In the genomic region with DNA sequence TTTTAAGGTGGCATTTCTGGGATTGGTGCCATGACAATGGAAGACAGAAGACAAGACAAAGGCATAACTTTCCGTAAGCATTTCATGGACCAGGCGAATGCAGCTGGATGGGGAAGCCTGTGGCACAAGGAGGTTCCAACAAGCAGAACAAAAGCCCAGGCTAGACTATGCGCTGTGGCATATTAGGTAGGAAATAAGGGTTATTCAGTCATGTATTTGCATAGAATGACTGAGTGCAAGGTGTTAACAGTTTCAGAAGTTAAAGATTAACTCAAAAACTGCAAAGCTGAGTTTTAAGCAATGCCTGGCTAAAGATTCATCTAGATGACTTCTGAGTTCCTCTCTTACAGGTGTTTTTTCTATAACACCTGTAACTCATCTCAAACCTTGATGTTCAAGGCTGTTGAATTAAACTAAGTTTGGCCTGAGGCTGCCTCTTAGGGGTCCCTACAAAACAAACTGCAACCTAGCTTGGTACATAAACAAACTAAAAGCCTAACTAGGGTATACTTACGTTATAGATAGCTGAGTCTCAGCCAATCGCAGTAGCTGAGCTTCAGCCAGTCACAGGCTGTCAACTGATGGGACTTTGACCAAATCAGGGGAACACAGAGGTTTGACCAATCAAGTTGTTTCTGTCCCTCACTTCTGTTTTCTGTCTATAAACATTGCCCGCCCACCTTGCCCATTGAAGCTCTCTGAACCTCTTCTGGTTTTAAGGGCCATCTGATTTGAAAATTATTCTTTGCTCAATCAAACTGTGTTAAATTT, we compare ENCODE assay signal across 12 cellular contexts. TPM values are rescaled to one million over a fixed set of nuclear protein-coding genes. Genes with fewer than 3 reads are reported as not detected.
DNase-seq lines count a peak whose midpoint lies in the region; ATAC-seq and TF ChIP-seq lines count a peak whose summit lies in the region.
"Had no signal": no experiment of that assay in that cellular context is flagged by ENCODE, and none has a peak within 500 bp of the region (broad histone marks: within the 10 kb centered on the region; RNA-seq: fewer than 3 reads in every experiment).

No MANE protein-coding gene starts in this region.

- H3F3A ChIP-seq in smooth muscle cell (ENCODE audit: low read depth): no peaks in the 10 kb centered on the region

- TF ChIP-seq EP300 in transverse colon (IDR thresholded peaks at IDR 0.05; ENCODE audit: low read depth): no peak

- DNase-seq in transverse colon: peak; percentile 31
- DNase-seq in RWPE1 (ENCODE audit: low spot score): no peak
- no peak for DNase-seq in prostate gland (ENCODE audit: low spot score)
- no peak for DNase-seq in smooth muscle cell (lab: John Stamatoyannopoulos, UW; ENCODE audit: unreplicated experiment)
- DNase-seq: DND-41, esophagus squamous epithelium, NCI-H748 treated with DMSO at 0.1 percent for 48 hours, T-helper 17 cell had no signal

- CTCF ChIA-PET in RWPE1 (lab: Yijun Ruan, JAX): interaction anchor here (0.6 to 1.7 kb wide), 5 partner anchors 9 to 382 kb away, joined by 3 to 5 read pairs (median 3); no protein-coding TSS in a partner anchor

- ATAC-seq in GM19324 (IDR thresholded peaks at IDR 0.05; ENCODE audit: low FRiP score, unreplicated experiment) (peak; percentile 81), HG02884 (IDR thresholded peaks at IDR 0.05; ENCODE audit: unreplicated experiment) (peak; percentile 34)
- ATAC-seq: T-helper 17 cell had no signal

- in situ Hi-C loops in transverse colon (cut with MboI; ENCODE audit: low pct_ligation_motif_present in 1 of 4, low pct_unique_long_range_greater_than_20kb in 1 of 4, low sequenced_read_pairs in 3 of 4): loop anchor here (10.0 to 25.0 kb wide), 3 partner anchors 108 to 385 kb away; no protein-coding TSS in a partner anchor

- H3K27ac ChIP-seq in OCI-LY3 (ENCODE audit: low read length) (no peak overlapping the region), transverse colon (peak overlapping the region; percentile 61 to 66 (median 62)), RWPE1 (no peak overlapping the region), prostate gland (no peak overlapping the region), smooth muscle cell (ENCODE audit: low read depth) (no peak overlapping the region)
- H3K27ac ChIP-seq: brain microvascular endothelial cell, esophagus squamous epithelium had no signal

- TF ChIP-seq POLR2A in transverse colon (IDR thresholded peaks at IDR 0.05) (no peak), prostate gland (IDR thresholded peaks at IDR 0.05) (no peak)

- H3K9ac ChIP-seq in OCI-LY3 (ENCODE audit: low read length) (no peak overlapping the region), smooth muscle cell (ENCODE audit: low read depth) (no peak overlapping the region)

- H4K20me1 ChIP-seq in OCI-LY3 (ENCODE audit: insufficient read depth, low read length): no peaks in the 10 kb centered on the region
- no peaks in the 10 kb centered on the region for H4K20me1 ChIP-seq in smooth muscle cell (ENCODE audit: low read depth)

- H3K4me3 ChIP-seq in OCI-LY3 (ENCODE audit: low read length) (no peak overlapping the region), transverse colon (no peak overlapping the region), prostate gland (no peak overlapping the region), smooth muscle cell (no peak overlapping the region)
- H3K4me3 ChIP-seq: esophagus squamous epithelium had no signal

- peaks cover 29% of the 10 kb centered on the region for H3K4me1 ChIP-seq in OCI-LY3 (ENCODE audit: low read length)
- H3K4me1 ChIP-seq in transverse colon: peaks cover 7 to 19% (median 15%) of the 10 kb centered on the region in 4 donors
- no peaks in the 10 kb centered on the region for H3K4me1 ChIP-seq in prostate gland (replicated peaks)
- no peaks in the 10 kb centered on the region for H3K4me1 ChIP-seq in smooth muscle cell (ENCODE audit: low read depth)

- H3K27me3 ChIP-seq in OCI-LY3 (ENCODE audit: low read depth, low read length) (no peaks in the 10 kb centered on the region), transverse colon (no peaks in the 10 kb centered on the region), prostate gland (replicated peaks; ENCODE audit: insufficient read depth) (no peaks in the 10 kb centered on the region), smooth muscle cell (ENCODE audit: low read depth) (no peaks in the 10 kb centered on the region)
- H3K27me3 ChIP-seq: brain microvascular endothelial cell, esophagus squamous epithelium had no signal

- peak overlapping the region; percentile 46 for H3K4me2 ChIP-seq in OCI-LY3 (ENCODE audit: low read length)
- H3K4me2 ChIP-seq in smooth muscle cell: no peak overlapping the region

- no peak overlapping the region for H2AFZ ChIP-seq in OCI-LY3 (ENCODE audit: low read depth, low read length)
- H2AFZ ChIP-seq in smooth muscle cell (ENCODE audit: low read depth): no peak overlapping the region

- 42 to 67% methylated on average over 3 to 6 of the region's 6 CpGs for WGBS in transverse colon (ENCODE audit: low coverage in 1 of 2), 2 donors
- 73% methylated on average over 6 of the region's 6 CpGs for WGBS in prostate gland
- 94% methylated on average over 6 of the region's 6 CpGs for WGBS in smooth muscle cell (ENCODE audit: low lambda C conversion rate)

- H3K79me2 ChIP-seq in OCI-LY3 (ENCODE audit: low read length): no peaks in the 10 kb centered on the region
- no peaks in the 10 kb centered on the region for H3K79me2 ChIP-seq in smooth muscle cell (ENCODE audit: low read depth)

- H3K36me3 ChIP-seq in OCI-LY3 (replicated peaks; ENCODE audit: low read depth, low read length) (no peaks in the 10 kb centered on the region), transverse colon (peaks cover 0 to 10% (median 0%) of the 10 kb centered on the region in 4 donors), prostate gland (no peaks in the 10 kb centered on the region), smooth muscle cell (ENCODE audit: low read depth) (no peaks in the 10 kb centered on the region)
- H3K36me3 ChIP-seq: brain microvascular endothelial cell, esophagus squamous epithelium had no signal

- no peak for TF ChIP-seq CTCF in OCI-LY3 (IDR thresholded peaks at IDR 0.05; ENCODE audit: low read depth, low read length)
- no peak for TF ChIP-seq CTCF in transverse colon (IDR thresholded peaks at IDR 0.05)
- TF ChIP-seq CTCF in RWPE1 (conservative IDR thresholded peaks at IDR 0.05; ENCODE audit: low read depth): no peak
- no peak for TF ChIP-seq CTCF in prostate gland (IDR thresholded peaks at IDR 0.05)
- TF ChIP-seq CTCF in smooth muscle cell (IDR thresholded peaks at IDR 0.05; ENCODE audit: borderline replicate concordance, insufficient read depth, poor library complexity, severe bottlenecking): no peak

- intact Hi-C loops in transverse colon (cut with DNase I; ENCODE audit: low total_unique reads): loop anchor here (10.0 kb wide), 1 partner anchor 385 kb away; no protein-coding TSS in a partner anchor
- intact Hi-C loops in prostate gland (cut with DNase I): loop anchor here (5.0 kb wide), 1 partner anchor 383 kb away; no protein-coding TSS in a partner anchor

- no peaks in the 10 kb centered on the region for H3K9me3 ChIP-seq in OCI-LY3 (ENCODE audit: insufficient read depth, low read length)
- H3K9me3 ChIP-seq in transverse colon: no peaks in the 10 kb centered on the region
- H3K9me3 ChIP-seq in prostate gland: no peaks in the 10 kb centered on the region
- no peaks in the 10 kb centered on the region for H3K9me3 ChIP-seq in smooth muscle cell (replicated peaks; ENCODE audit: low read depth)
- H3K9me3 ChIP-seq: esophagus squamous epithelium had no signal

- POLR2A ChIA-PET in RWPE1 (lab: Yijun Ruan, JAX; ENCODE audit: low non-redundant PET): no interaction called here

RNA-seq across cellular contexts. Expression of gene PLBD1, which starts 52.2 kb away (rescaled TPM):
- total RNA-seq in transverse colon (10 to 100 TPM; 30.8 to 74.6 (median 40.4) TPM), prostate gland (10 to 100 TPM in 1 of 2 donors, 1 to 10 TPM in 1; 5.7 to 19.5 TPM), smooth muscle cell (11.1 and 14.1 TPM in 2 replicates)
- polyA plus RNA-seq in smooth muscle cell: 14.0 and 19.9 TPM in 2 replicates

Comparison
In these comparisons a context has a peak if more than half of its experiments do, and no peak if none do; other contexts are left out.
1. H3K27ac ChIP-seq: peak in transverse colon (4 of 4); none in OCI-LY3 (single experiment), RWPE1 (single experiment), prostate gland (0 of 2) and smooth muscle cell (single experiment).